Comparison of ENCODE assay signal across 1 cellular context in the genomic region with DNA sequence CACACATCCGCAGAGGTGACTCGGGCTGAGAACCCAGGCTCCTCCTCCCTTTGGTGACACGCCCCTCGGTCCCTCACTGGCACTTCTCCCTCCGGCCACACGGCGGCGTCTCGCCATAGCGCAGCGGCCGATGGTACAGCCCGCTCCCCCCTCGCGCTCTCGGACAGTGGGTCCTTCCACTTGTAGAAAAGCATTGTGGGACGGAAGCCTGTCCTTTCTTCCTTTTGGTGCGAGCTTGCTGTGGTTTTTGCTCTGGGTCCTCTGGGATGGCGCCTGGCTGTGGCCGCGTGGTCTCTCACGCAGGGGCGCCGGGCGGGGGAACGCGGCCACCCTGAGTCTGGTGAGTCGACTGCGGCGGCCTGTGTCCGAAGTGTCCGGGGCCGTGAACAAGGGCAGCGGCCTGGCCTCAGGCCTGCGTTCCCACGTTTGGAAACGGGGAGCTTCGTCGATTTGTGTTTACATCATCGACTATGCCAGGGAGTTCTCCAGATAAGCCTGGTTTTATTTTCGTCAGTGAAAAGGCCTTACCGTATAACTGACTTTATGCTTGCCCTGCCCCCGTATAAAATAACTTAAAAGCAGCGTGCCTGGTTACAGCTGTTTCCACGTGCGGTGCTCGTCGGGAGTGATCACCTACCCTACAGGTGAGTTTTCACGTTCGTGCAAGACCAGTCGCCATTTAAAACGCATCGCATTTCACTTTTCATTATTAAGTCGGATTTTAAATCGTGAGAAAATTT.
A peak's percentile ranks its signal among the peaks of the same experiment; 100 is the strongest.
TF ChIP-seq lines count a peak whose summit lies in the region.

No MANE protein-coding gene starts in this region.

TF ChIP-seq in WTC11, 78 proteins besides CTCF, POLR2A, EP300 and RAD21 (continued from another document and continues in another):
- TF ChIP-seq, protein P1, sequence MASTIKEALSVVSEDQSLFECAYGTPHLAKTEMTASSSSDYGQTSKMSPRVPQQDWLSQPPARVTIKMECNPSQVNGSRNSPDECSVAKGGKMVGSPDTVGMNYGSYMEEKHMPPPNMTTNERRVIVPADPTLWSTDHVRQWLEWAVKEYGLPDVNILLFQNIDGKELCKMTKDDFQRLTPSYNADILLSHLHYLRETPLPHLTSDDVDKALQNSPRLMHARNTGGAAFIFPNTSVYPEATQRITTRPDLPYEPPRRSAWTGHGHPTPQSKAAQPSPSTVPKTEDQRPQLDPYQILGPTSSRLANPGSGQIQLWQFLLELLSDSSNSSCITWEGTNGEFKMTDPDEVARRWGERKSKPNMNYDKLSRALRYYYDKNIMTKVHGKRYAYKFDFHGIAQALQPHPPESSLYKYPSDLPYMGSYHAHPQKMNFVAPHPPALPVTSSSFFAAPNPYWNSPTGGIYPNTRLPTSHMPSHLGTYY (CRISPR knock-in tag; IDR thresholded peaks at IDR 0.05): no peak
- TF ChIP-seq PRRX2 (CRISPR knock-in tag; IDR thresholded peaks at IDR 0.05) (peak; percentile 6; the same call in 1 of the 2 replicates), NR3C1 (CRISPR knock-in tag; conservative IDR thresholded peaks at IDR 0.05; ENCODE audit: low read depth) (no peak), ATF1 (CRISPR knock-in tag; IDR thresholded peaks at IDR 0.05) (no peak; the same call in 1 of the 2 replicates), RORB (CRISPR knock-in tag; IDR thresholded peaks at IDR 0.05) (no peak), NR2C2 (CRISPR knock-in tag; IDR thresholded peaks at IDR 0.05) (no peak), ZNF671 (CRISPR knock-in tag; IDR thresholded peaks at IDR 0.05) (0 out of 2 replicates have a peak, but pooled peaks have one; percentile 41), CBFB (CRISPR knock-in tag; IDR thresholded peaks at IDR 0.05; ENCODE audit: low read depth) (peak; percentile 80; the same call in 1 of the 2 replicates), JAZF1 (CRISPR knock-in tag; IDR thresholded peaks at IDR 0.05) (no peak), FOXP1 (CRISPR knock-in tag; IDR thresholded peaks at IDR 0.05; ENCODE audit: borderline replicate concordance) (peak; percentile 92), GRHL2 (CRISPR knock-in tag; IDR thresholded peaks at IDR 0.05; ENCODE audit: insufficient replicate concordance, severe bottlenecking) (no peak), RELA (CRISPR knock-in tag; IDR thresholded peaks at IDR 0.05; ENCODE audit: borderline replicate concordance) (no peak), ZBTB21 (CRISPR knock-in tag; IDR thresholded peaks at IDR 0.05; ENCODE audit: borderline replicate concordance) (no peak), NFE2L1 (CRISPR knock-in tag; IDR thresholded peaks at IDR 0.05) (peak; percentile 84), ESRRA (CRISPR knock-in tag; IDR thresholded peaks at IDR 0.05; ENCODE audit: borderline replicate concordance) (0 out of 2 replicates have a peak, but pooled peaks have one; percentile 19), ZNF396 (CRISPR knock-in tag; IDR thresholded peaks at IDR 0.05; ENCODE audit: borderline replicate concordance) (no peak), NR1H2 (CRISPR knock-in tag; IDR thresholded peaks at IDR 0.05) (no peak), GABPB1 (CRISPR knock-in tag; IDR thresholded peaks at IDR 0.05) (peak; percentile 80), ZNF423 (CRISPR knock-in tag; IDR thresholded peaks at IDR 0.05) (no peak), SMAD4 (CRISPR knock-in tag; IDR thresholded peaks at IDR 0.05) (no peak), SMAD3 (CRISPR knock-in tag; IDR thresholded peaks at IDR 0.05; ENCODE audit: borderline replicate concordance) (no peak; the same call in 1 of the 2 replicates)
- TF ChIP-seq, protein P2, sequence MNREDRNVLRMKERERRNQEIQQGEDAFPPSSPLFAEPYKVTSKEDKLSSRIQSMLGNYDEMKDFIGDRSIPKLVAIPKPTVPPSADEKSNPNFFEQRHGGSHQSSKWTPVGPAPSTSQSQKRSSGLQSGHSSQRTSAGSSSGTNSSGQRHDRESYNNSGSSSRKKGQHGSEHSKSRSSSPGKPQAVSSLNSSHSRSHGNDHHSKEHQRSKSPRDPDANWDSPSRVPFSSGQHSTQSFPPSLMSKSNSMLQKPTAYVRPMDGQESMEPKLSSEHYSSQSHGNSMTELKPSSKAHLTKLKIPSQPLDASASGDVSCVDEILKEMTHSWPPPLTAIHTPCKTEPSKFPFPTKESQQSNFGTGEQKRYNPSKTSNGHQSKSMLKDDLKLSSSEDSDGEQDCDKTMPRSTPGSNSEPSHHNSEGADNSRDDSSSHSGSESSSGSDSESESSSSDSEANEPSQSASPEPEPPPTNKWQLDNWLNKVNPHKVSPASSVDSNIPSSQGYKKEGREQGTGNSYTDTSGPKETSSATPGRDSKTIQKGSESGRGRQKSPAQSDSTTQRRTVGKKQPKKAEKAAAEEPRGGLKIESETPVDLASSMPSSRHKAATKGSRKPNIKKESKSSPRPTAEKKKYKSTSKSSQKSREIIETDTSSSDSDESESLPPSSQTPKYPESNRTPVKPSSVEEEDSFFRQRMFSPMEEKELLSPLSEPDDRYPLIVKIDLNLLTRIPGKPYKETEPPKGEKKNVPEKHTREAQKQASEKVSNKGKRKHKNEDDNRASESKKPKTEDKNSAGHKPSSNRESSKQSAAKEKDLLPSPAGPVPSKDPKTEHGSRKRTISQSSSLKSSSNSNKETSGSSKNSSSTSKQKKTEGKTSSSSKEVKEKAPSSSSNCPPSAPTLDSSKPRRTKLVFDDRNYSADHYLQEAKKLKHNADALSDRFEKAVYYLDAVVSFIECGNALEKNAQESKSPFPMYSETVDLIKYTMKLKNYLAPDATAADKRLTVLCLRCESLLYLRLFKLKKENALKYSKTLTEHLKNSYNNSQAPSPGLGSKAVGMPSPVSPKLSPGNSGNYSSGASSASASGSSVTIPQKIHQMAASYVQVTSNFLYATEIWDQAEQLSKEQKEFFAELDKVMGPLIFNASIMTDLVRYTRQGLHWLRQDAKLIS (CRISPR knock-in tag; IDR thresholded peaks at IDR 0.05; ENCODE audit: borderline replicate concordance): 0 out of 2 replicates have a peak, but pooled peaks have one; percentile 47
- TF ChIP-seq, protein P3, sequence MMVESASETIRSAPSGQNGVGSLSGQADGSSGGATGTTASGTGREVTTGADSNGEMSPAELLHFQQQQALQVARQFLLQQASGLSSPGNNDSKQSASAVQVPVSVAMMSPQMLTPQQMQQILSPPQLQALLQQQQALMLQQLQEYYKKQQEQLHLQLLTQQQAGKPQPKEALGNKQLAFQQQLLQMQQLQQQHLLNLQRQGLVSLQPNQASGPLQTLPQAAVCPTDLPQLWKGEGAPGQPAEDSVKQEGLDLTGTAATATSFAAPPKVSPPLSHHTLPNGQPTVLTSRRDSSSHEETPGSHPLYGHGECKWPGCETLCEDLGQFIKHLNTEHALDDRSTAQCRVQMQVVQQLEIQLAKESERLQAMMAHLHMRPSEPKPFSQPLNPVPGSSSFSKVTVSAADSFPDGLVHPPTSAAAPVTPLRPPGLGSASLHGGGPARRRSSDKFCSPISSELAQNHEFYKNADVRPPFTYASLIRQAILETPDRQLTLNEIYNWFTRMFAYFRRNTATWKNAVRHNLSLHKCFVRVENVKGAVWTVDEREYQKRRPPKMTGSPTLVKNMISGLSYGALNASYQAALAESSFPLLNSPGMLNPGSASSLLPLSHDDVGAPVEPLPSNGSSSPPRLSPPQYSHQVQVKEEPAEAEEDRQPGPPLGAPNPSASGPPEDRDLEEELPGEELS (CRISPR knock-in tag; IDR thresholded peaks at IDR 0.05): peak; percentile 88
- TF ChIP-seq, protein P4, sequence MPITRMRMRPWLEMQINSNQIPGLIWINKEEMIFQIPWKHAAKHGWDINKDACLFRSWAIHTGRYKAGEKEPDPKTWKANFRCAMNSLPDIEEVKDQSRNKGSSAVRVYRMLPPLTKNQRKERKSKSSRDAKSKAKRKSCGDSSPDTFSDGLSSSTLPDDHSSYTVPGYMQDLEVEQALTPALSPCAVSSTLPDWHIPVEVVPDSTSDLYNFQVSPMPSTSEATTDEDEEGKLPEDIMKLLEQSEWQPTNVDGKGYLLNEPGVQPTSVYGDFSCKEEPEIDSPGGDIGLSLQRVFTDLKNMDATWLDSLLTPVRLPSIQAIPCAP (CRISPR knock-in tag; IDR thresholded peaks at IDR 0.05): peak; percentile 70; the same call in 1 of the 2 replicates
- TF ChIP-seq, protein P5, sequence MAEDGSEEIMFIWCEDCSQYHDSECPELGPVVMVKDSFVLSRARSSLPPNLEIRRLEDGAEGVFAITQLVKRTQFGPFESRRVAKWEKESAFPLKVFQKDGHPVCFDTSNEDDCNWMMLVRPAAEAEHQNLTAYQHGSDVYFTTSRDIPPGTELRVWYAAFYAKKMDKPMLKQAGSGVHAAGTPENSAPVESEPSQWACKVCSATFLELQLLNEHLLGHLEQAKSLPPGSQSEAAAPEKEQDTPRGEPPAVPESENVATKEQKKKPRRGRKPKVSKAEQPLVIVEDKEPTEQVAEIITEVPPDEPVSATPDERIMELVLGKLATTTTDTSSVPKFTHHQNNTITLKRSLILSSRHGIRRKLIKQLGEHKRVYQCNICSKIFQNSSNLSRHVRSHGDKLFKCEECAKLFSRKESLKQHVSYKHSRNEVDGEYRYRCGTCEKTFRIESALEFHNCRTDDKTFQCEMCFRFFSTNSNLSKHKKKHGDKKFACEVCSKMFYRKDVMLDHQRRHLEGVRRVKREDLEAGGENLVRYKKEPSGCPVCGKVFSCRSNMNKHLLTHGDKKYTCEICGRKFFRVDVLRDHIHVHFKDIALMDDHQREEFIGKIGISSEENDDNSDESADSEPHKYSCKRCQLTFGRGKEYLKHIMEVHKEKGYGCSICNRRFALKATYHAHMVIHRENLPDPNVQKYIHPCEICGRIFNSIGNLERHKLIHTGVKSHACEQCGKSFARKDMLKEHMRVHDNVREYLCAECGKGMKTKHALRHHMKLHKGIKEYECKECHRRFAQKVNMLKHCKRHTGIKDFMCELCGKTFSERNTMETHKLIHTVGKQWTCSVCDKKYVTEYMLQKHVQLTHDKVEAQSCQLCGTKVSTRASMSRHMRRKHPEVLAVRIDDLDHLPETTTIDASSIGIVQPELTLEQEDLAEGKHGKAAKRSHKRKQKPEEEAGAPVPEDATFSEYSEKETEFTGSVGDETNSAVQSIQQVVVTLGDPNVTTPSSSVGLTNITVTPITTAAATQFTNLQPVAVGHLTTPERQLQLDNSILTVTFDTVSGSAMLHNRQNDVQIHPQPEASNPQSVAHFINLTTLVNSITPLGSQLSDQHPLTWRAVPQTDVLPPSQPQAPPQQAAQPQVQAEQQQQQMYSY (CRISPR knock-in tag; IDR thresholded peaks at IDR 0.05): no peak
- TF ChIP-seq, protein P6, sequence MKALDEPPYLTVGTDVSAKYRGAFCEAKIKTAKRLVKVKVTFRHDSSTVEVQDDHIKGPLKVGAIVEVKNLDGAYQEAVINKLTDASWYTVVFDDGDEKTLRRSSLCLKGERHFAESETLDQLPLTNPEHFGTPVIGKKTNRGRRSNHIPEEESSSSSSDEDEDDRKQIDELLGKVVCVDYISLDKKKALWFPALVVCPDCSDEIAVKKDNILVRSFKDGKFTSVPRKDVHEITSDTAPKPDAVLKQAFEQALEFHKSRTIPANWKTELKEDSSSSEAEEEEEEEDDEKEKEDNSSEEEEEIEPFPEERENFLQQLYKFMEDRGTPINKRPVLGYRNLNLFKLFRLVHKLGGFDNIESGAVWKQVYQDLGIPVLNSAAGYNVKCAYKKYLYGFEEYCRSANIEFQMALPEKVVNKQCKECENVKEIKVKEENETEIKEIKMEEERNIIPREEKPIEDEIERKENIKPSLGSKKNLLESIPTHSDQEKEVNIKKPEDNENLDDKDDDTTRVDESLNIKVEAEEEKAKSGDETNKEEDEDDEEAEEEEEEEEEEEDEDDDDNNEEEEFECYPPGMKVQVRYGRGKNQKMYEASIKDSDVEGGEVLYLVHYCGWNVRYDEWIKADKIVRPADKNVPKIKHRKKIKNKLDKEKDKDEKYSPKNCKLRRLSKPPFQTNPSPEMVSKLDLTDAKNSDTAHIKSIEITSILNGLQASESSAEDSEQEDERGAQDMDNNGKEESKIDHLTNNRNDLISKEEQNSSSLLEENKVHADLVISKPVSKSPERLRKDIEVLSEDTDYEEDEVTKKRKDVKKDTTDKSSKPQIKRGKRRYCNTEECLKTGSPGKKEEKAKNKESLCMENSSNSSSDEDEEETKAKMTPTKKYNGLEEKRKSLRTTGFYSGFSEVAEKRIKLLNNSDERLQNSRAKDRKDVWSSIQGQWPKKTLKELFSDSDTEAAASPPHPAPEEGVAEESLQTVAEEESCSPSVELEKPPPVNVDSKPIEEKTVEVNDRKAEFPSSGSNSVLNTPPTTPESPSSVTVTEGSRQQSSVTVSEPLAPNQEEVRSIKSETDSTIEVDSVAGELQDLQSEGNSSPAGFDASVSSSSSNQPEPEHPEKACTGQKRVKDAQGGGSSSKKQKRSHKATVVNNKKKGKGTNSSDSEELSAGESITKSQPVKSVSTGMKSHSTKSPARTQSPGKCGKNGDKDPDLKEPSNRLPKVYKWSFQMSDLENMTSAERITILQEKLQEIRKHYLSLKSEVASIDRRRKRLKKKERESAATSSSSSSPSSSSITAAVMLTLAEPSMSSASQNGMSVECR (CRISPR knock-in tag; IDR thresholded peaks at IDR 0.05; ENCODE audit: borderline replicate concordance): peak; percentile 89
- TF ChIP-seq, protein P7, sequence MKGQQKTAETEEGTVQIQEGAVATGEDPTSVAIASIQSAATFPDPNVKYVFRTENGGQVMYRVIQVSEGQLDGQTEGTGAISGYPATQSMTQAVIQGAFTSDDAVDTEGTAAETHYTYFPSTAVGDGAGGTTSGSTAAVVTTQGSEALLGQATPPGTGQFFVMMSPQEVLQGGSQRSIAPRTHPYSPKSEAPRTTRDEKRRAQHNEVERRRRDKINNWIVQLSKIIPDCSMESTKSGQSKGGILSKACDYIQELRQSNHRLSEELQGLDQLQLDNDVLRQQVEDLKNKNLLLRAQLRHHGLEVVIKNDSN (CRISPR knock-in tag; IDR thresholded peaks at IDR 0.05): 0 out of 2 replicates have a peak, but pooled peaks have one; percentile 26
- TF ChIP-seq, protein P8, sequence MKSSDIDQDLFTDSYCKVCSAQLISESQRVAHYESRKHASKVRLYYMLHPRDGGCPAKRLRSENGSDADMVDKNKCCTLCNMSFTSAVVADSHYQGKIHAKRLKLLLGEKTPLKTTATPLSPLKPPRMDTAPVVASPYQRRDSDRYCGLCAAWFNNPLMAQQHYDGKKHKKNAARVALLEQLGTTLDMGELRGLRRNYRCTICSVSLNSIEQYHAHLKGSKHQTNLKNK (CRISPR knock-in tag; IDR thresholded peaks at IDR 0.05): 0 out of 2 replicates have a peak, but pooled peaks have one; percentile 24
- TF ChIP-seq, protein P9, sequence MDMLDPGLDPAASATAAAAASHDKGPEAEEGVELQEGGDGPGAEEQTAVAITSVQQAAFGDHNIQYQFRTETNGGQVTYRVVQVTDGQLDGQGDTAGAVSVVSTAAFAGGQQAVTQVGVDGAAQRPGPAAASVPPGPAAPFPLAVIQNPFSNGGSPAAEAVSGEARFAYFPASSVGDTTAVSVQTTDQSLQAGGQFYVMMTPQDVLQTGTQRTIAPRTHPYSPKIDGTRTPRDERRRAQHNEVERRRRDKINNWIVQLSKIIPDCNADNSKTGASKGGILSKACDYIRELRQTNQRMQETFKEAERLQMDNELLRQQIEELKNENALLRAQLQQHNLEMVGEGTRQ (CRISPR knock-in tag; IDR thresholded peaks at IDR 0.05): peak; percentile 28; the same call in 1 of the 2 replicates
